1 cellular context compared by ENCODE assay signal in genomic region chr13:44601596-44601995, GRCh38.
TF ChIP-seq lines count a peak whose summit lies in the region.

No MANE protein-coding gene starts in this region.

TF ChIP-seq in IMR-90, 13 proteins besides CTCF, POLR2A, EP300 and RAD21:
- TF ChIP-seq SMC3 (IDR thresholded peaks at IDR 0.05; ENCODE audit: low read depth, low read length) (no peak), USF2 (IDR thresholded peaks at IDR 0.05; ENCODE audit: low read depth, low read length) (no peak), MAZ (IDR thresholded peaks at IDR 0.05; ENCODE audit: borderline replicate concordance, low read depth, low read length) (no peak), CHD1 (IDR thresholded peaks at IDR 0.05; ENCODE audit: low read depth, low read length) (no peak)
